Comparison of ENCODE assay signal across 1 cellular context in genomic region chr12:54497883-54498282, GRCh38.
TF ChIP-seq lines count a peak whose summit lies in the region.

No MANE protein-coding gene starts in this region.

TF ChIP-seq in GM12878, 131 proteins besides CTCF, POLR2A, EP300 and RAD21:
- TF ChIP-seq PML (IDR thresholded peaks at IDR 0.05; ENCODE audit: low read length) (0 out of 2 replicates have a peak, but pooled peaks have one; percentile 38), SKIL (IDR thresholded peaks at IDR 0.05; ENCODE audit: low read depth, poor library complexity, severe bottlenecking) (peak; percentile 4), MXI1 (IDR thresholded peaks at IDR 0.05; ENCODE audit: low read depth, low read length) (0 out of 2 replicates have a peak, but pooled peaks have one; percentile 6), SP1 (IDR thresholded peaks at IDR 0.05; ENCODE audit: low read depth, low read length) (no peak)
